In genomic region chr5:156680845-156681244, GRCh38 we compare ENCODE assay signal across 21 cellular contexts.
"Had no signal": no experiment of that assay in that cellular context is flagged by ENCODE, and none has a peak within 500 bp of the region (broad histone marks: within the 10 kb centered on the region; RNA-seq: fewer than 3 reads in every experiment).

No MANE protein-coding gene starts in this region.

- H3K36me3 ChIP-seq: esophagus muscularis mucosa, gastrocnemius medialis, left lung, neutrophil, right lobe of liver, tibial artery, upper lobe of left lung, vagina had no signal

- H3K4me1 Mint-ChIP-seq: stimulated activated memory B cell treated with anti-CD40 and anti-IgM and Interleukin-4, amounts not matched to agents 10 μg/mL and 1 μg/mL and 100 μg/mL, for 72 hours had no signal

- H3K27ac ChIP-seq: epithelial cell of prostate, esophagus muscularis mucosa, left lung, neutrophil, right lobe of liver, tibial artery, upper lobe of left lung, vagina had no signal

- H3K27me3 Mint-ChIP-seq: dendritic cell treated with granulocyte-macrophage colony-stimulating factor and Interleukin-4, amounts not matched to agents 40 ng/mL and 50 ng/mL, for 4 days had no signal

- DNase-seq: effector memory CD8-positive, alpha-beta T cell; gastrocnemius medialis; islet precursor cell; mesendoderm; naive thymus-derived CD4-positive, alpha-beta T cell; nephron progenitor cell; right lobe of liver; stimulated activated CD4-positive, alpha-beta T cell treated with anti-CD3 and anti-CD28 coated beads, Interleukin-15, amount 100 ng/mL, for 24 hours; stimulated activated CD4-positive, alpha-beta T cell treated with anti-CD3 and anti-CD28 coated beads, Interleukin-1b, Interleukin-23, amount 100 ng/mL, for 48 hours; stimulated activated CD4-positive, alpha-beta T cell treated with anti-CD3 and anti-CD28 coated beads, Interleukin-4, amount 100 ng/mL, for 24 hours; tibial artery had no signal

- ATAC-seq: effector memory CD8-positive, alpha-beta T cell; left lung; naive thymus-derived CD4-positive, alpha-beta T cell; right lobe of liver; stimulated activated memory B cell treated with anti-CD40 and anti-IgM and Interleukin-4, amounts not matched to agents 10 μg/mL and 1 μg/mL and 100 μg/mL, for 72 hours had no signal

- H3K27me3 ChIP-seq: esophagus muscularis mucosa, gastrocnemius medialis, left lung, neutrophil, right lobe of liver, tibial artery, upper lobe of left lung, vagina had no signal

- H3K36me3 Mint-ChIP-seq: naive thymus-derived CD4-positive, alpha-beta T cell; stimulated activated memory B cell treated with anti-CD40 and anti-IgM and Interleukin-4, amounts not matched to agents 10 μg/mL and 1 μg/mL and 100 μg/mL, for 72 hours had no signal

- H3K4me3 ChIP-seq: esophagus muscularis mucosa, gastrocnemius medialis, left lung, lung, right lobe of liver, tibial artery, upper lobe of left lung, vagina had no signal

- H3K9me3 ChIP-seq: esophagus muscularis mucosa, gastrocnemius medialis, left lung, neutrophil, right lobe of liver, tibial artery, upper lobe of left lung, vagina had no signal

- H3K4me3 Mint-ChIP-seq: dendritic cell treated with granulocyte-macrophage colony-stimulating factor and Interleukin-4, amounts not matched to agents 40 ng/mL and 50 ng/mL, for 4 days; effector memory CD8-positive, alpha-beta T cell; naive thymus-derived CD4-positive, alpha-beta T cell; nephron progenitor cell; stimulated activated memory B cell treated with anti-CD40 and anti-IgM and Interleukin-4, amounts not matched to agents 10 μg/mL and 1 μg/mL and 100 μg/mL, for 72 hours; stimulated activated naive CD8-positive, alpha-beta T cell treated with anti-CD3 and anti-CD28 coated beads, Interleukin-15, Interleukin-2, amounts not matched to agents 100 ng/mL and 50 ng/mL, for 24 hours had no signal

- H3K4me1 ChIP-seq: left lung, right lobe of liver, upper lobe of left lung had no signal

- H3K9me3 Mint-ChIP-seq: dendritic cell treated with granulocyte-macrophage colony-stimulating factor and Interleukin-4, amounts not matched to agents 40 ng/mL and 50 ng/mL, for 4 days; effector memory CD8-positive, alpha-beta T cell; nephron progenitor cell; stimulated activated memory B cell treated with anti-CD40 and anti-IgM and Interleukin-4, amounts not matched to agents 10 μg/mL and 1 μg/mL and 100 μg/mL, for 72 hours; stimulated activated naive CD8-positive, alpha-beta T cell treated with anti-CD3 and anti-CD28 coated beads, Interleukin-15, Interleukin-2, amounts not matched to agents 100 ng/mL and 50 ng/mL, for 24 hours had no signal

- H3K27ac Mint-ChIP-seq: dendritic cell treated with granulocyte-macrophage colony-stimulating factor and Interleukin-4, amounts not matched to agents 40 ng/mL and 50 ng/mL, for 4 days; effector memory CD8-positive, alpha-beta T cell; naive thymus-derived CD4-positive, alpha-beta T cell; nephron progenitor cell; stimulated activated memory B cell treated with anti-CD40 and anti-IgM and Interleukin-4, amounts not matched to agents 10 μg/mL and 1 μg/mL and 100 μg/mL, for 72 hours; stimulated activated naive CD8-positive, alpha-beta T cell treated with anti-CD3 and anti-CD28 coated beads, Interleukin-15, Interleukin-2, amounts not matched to agents 100 ng/mL and 50 ng/mL, for 24 hours had no signal
